ENCODE assay signal across 16 cellular contexts in the genomic region with DNA sequence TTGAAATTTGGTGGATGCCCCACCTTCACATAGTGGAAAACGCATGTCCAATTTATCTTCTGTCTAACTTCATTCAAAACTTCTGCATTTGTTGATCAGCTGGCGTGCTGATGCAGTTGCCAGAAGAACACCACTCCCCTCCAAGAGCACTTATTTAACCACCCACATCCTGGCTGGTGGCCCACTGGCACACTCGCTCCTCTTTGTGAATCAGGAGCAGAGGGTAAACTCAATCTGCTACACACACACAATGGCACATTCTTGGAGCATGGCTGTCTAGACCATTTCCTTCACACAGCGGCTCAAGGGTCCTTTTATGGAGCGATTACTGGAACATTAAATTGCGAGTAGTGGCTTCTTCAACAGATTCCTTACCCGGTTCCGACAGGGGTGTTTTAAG. TPM values are rescaled to one million over a fixed set of nuclear protein-coding genes. Genes with fewer than 3 reads are reported as not detected.
DNase-seq lines count a peak whose midpoint lies in the region; FAIRE-seq and TF ChIP-seq lines count a peak whose summit lies in the region.
"Had no signal": no experiment of that assay in that cellular context is flagged by ENCODE, and none has a peak within 500 bp of the region (broad histone marks: within the 10 kb centered on the region; RNA-seq: fewer than 3 reads in every experiment).

No MANE protein-coding gene starts in this region.

- H4K20me1 ChIP-seq in osteoblast (ENCODE audit: insufficient read depth, low read length): no peaks in the 10 kb centered on the region

- peak overlapping the region; percentile 72 for H2AFZ ChIP-seq in osteoblast (ENCODE audit: low read length)

- H3K4me3 ChIP-seq in bronchial epithelial cell (ENCODE audit: low read depth, low read length) (no peak overlapping the region), osteoblast (ENCODE audit: insufficient read depth, low read length) (peak overlapping the region; percentile 17)
- H3K4me3 ChIP-seq: stomach had no signal

- no peak overlapping the region for H3K27ac ChIP-seq in osteoblast (ENCODE audit: low read depth, low read length)
- H3K27ac ChIP-seq: stomach had no signal

- H3K4me2 ChIP-seq in osteoblast (ENCODE audit: insufficient read depth, low read length): peak overlapping the region; percentile 65

- H3K9me3 ChIP-seq in osteoblast (ENCODE audit: low read depth, low read length): no peaks in the 10 kb centered on the region
- H3K9me3 ChIP-seq: stomach had no signal

- no peaks in the 10 kb centered on the region for H3K79me2 ChIP-seq in osteoblast (ENCODE audit: insufficient read depth, low read length)

- H3K4me1 ChIP-seq in osteoblast (ENCODE audit: insufficient read depth, low read length): peaks cover 16% of the 10 kb centered on the region
- H3K4me1 ChIP-seq: stomach had no signal

- H3K27me3 ChIP-seq in bronchial epithelial cell (ENCODE audit: control insufficient read depth, insufficient read depth, low read length) (no peaks in the 10 kb centered on the region), osteoblast (ENCODE audit: insufficient read depth, low read length) (no peaks in the 10 kb centered on the region)
- H3K27me3 ChIP-seq: stomach had no signal

- FAIRE-seq in bronchial epithelial cell (lab: Jason Lieb, UNC): no peak
- no peak for FAIRE-seq in GM19239 (lab: Jason Lieb, UNC)

- no peaks in the 10 kb centered on the region for H3K36me3 ChIP-seq in bronchial epithelial cell (ENCODE audit: control insufficient read depth, insufficient read depth, low read length)
- H3K36me3 ChIP-seq in osteoblast (ENCODE audit: insufficient read depth, low read length): no peaks in the 10 kb centered on the region
- H3K36me3 ChIP-seq: stomach had no signal

- TF ChIP-seq CTCF in bronchial epithelial cell (IDR thresholded peaks at IDR 0.05; ENCODE audit: insufficient read depth, low read length, severe bottlenecking): no peak
- no peak for TF ChIP-seq CTCF in osteoblast (IDR thresholded peaks at IDR 0.05; ENCODE audit: extremely low read depth, low read depth, low read length)

- DNase-seq in Daoy (ENCODE audit: low read depth) (peak; percentile 90), NCI-H1105 treated with DMSO at 0.1 percent for 48 hours (lab: John Stamatoyannopoulos, UW) (peak; percentile 38), bronchial epithelial cell (ENCODE audit: low read depth) (peak; percentile 69), osteoblast (ENCODE audit: insufficient read length, low spot score, missing footprints) (peak; percentile 78), GM19239 (ENCODE audit: insufficient read length, low spot score) (no peak)
- DNase-seq in activated CD8-positive, alpha-beta memory T cell treated with anti-CD3 and anti-CD28 coated beads, Interleukin-2, amount 50 U/mL, for 4 hours: no peak
- no peak for DNase-seq in activated T-cell treated with anti-CD3 and anti-CD28 coated beads, Interleukin-2, amount 50 U/mL, for 1 hour
- no peak for DNase-seq in stimulated activated CD4-positive, alpha-beta T cell treated with anti-CD3 and anti-CD28 coated beads, Interleukin-4, amount 100 ng/mL, for 4 hours
- DNase-seq: activated CD4-positive, alpha-beta T cell treated with anti-CD3 and anti-CD28 coated beads, Interleukin-2, amount 50 U/mL, for 48 hours; activated gamma-delta T cell treated with Interleukin-2 at 50 U/mL for 16 hours; CD4-positive, alpha-beta T cell; KBM-7; NCI-H2171; posterior cingulate gyrus; stomach; T-helper 2 cell had no signal

RNA-seq across cellular contexts. Expression of gene CEP162, which starts 55.1 kb away (rescaled TPM):
- 12.1 and 17.4 TPM in 2 replicates for total RNA-seq in Daoy (2014; rRNA removed; shearing (Covaris generic))
- total RNA-seq in bronchial epithelial cell (3.1 and 3.4 TPM in 2 replicates), osteoblast (17.0 and 17.4 TPM in 2 replicates)

Comparison
In these comparisons a context has a peak if more than half of its experiments do, and no peak if none do; other contexts are left out.
1. DNase-seq: peak in Daoy (single experiment), NCI-H1105 treated with DMSO at 0.1 percent for 48 hours (single experiment), bronchial epithelial cell (single experiment) and osteoblast (single experiment); none in activated CD8-positive, alpha-beta memory T cell treated with anti-CD3 and anti-CD28 coated beads, Interleukin-2, amount 50 U/mL, for 4 hours (single experiment), activated T-cell treated with anti-CD3 and anti-CD28 coated beads, Interleukin-2, amount 50 U/mL, for 1 hour (single experiment), GM19239 (single experiment) and stimulated activated CD4-positive, alpha-beta T cell treated with anti-CD3 and anti-CD28 coated beads, Interleukin-4, amount 100 ng/mL, for 4 hours (0 of 2).